Comparison of ENCODE assay signal across 11 cellular contexts in genomic region chr17:12022310-12022709, GRCh38. TPM values are rescaled to one million over a fixed set of nuclear protein-coding genes. Genes with fewer than 3 reads are reported as not detected.
DNase-seq lines count a peak whose midpoint lies in the region; ATAC-seq and TF ChIP-seq lines count a peak whose summit lies in the region.
"Had no signal": no experiment of that assay in that cellular context is flagged by ENCODE, and none has a peak within 500 bp of the region (broad histone marks: within the 10 kb centered on the region; RNA-seq: fewer than 3 reads in every experiment).

No MANE protein-coding gene starts in this region.

- H3K9ac ChIP-seq in mammary epithelial cell (ENCODE audit: insufficient read depth, low read length) = no peak overlapping the region

- POLR2A ChIA-PET in Caco-2 (lab: Charles Lee) = interaction anchor here (0.9 kb wide), 1 partner anchor 25 kb away, joined by 5 read pairs; the partner anchor contains the start of gene ZNF18

- no peak overlapping the region for H3K27ac Mint-ChIP-seq in Caco-2 (ENCODE audit: unreplicated experiment)
- H3K27ac Mint-ChIP-seq in nephron progenitor cell = no peak overlapping the region

- peak overlapping the region; percentile 23 for H3K27ac ChIP-seq in mammary epithelial cell (ENCODE audit: insufficient read depth, low read depth, low read length)

- intact Hi-C loops in Caco-2 (cut with micrococcal nuclease; ENCODE audit: unreplicated experiment) (no loop called here), mammary epithelial cell (cut with micrococcal nuclease) (loop anchor here (5.0 kb wide), 1 partner anchor 65 kb away; no protein-coding TSS in a partner anchor)

- dilution Hi-C loops in mammary epithelial cell (cut with HindIII; ENCODE audit: low sequenced_read_pairs) = no loop called here

- no peaks in the 10 kb centered on the region for H3K9me3 ChIP-seq in Caco-2
- no peaks in the 10 kb centered on the region for H3K9me3 ChIP-seq in mammary epithelial cell (replicated peaks; ENCODE audit: insufficient read depth, low read length)
- H3K9me3 ChIP-seq: heart right ventricle had no signal

- H3K36me3 ChIP-seq in Caco-2 (ENCODE audit: control insufficient read depth, insufficient read depth, low read length) (no peaks in the 10 kb centered on the region), mammary epithelial cell (ENCODE audit: insufficient read depth, low read length) (peaks cover 2% of the 10 kb centered on the region)

- H3K27me3 ChIP-seq in Caco-2 (replicated peaks; ENCODE audit: control insufficient read depth, insufficient read depth, low read length) (no peaks in the 10 kb centered on the region), mammary epithelial cell (ENCODE audit: insufficient read depth, low read length) (no peaks in the 10 kb centered on the region)
- H3K27me3 ChIP-seq: heart right ventricle had no signal

- peaks cover 3% of the 10 kb centered on the region for H4K20me1 ChIP-seq in mammary epithelial cell (ENCODE audit: insufficient read depth, low read length)

- H3K36me3 Mint-ChIP-seq in Caco-2 (ENCODE audit: insufficient read depth, unreplicated experiment) (no peaks in the 10 kb centered on the region), nephron progenitor cell (ENCODE audit: low read depth) (peaks cover 19% of the 10 kb centered on the region)

- H2AFZ ChIP-seq in mammary epithelial cell (ENCODE audit: low read depth, low read length) = no peak overlapping the region

- H3K4me3 Mint-ChIP-seq in Caco-2 (ENCODE audit: unreplicated experiment) (peak overlapping the region; percentile 66), nephron progenitor cell (peak overlapping the region; percentile 86)

- 0 out of 2 replicates have a peak, but pooled peaks cover 5% of the 10 kb centered on the region for H3K4me1 ChIP-seq in Caco-2
- H3K4me1 ChIP-seq in mammary epithelial cell (ENCODE audit: insufficient read depth, low read length) = peaks cover 42% of the 10 kb centered on the region

- 97% methylated on average over 2 of the region's 2 CpGs for WGBS in mammary epithelial cell (ENCODE audit: low coverage, missing lambda C conversion rate)

- in situ Hi-C loops in mammary epithelial cell (cut with MboI; ENCODE audit: low sequenced_read_pairs in 2 of 2) = no loop called here

- H3K4me1 Mint-ChIP-seq in Caco-2 (ENCODE audit: low read depth, unreplicated experiment) = no peaks in the 10 kb centered on the region
- peaks cover 30% of the 10 kb centered on the region for H3K4me1 Mint-ChIP-seq in nephron progenitor cell

- H3K9me3 Mint-ChIP-seq in Caco-2 (ENCODE audit: unreplicated experiment) (no peaks in the 10 kb centered on the region), nephron progenitor cell (no peaks in the 10 kb centered on the region)

- H3K79me2 ChIP-seq in mammary epithelial cell (ENCODE audit: insufficient read depth, low read length) = peaks cover 63% of the 10 kb centered on the region

- ATAC-seq in HG03045 (IDR thresholded peaks at IDR 0.05; ENCODE audit: unreplicated experiment) = no peak
- ATAC-seq in HG02938 (IDR thresholded peaks at IDR 0.05; ENCODE audit: unreplicated experiment) = no peak
- ATAC-seq: heart right ventricle had no signal

- no peak overlapping the region for H3K4me3 ChIP-seq in Caco-2 (ENCODE audit: low read depth, low read length)
- peak overlapping the region; percentile 64 for H3K4me3 ChIP-seq in LNCaP clone FGC (ENCODE audit: low read depth, low read length)
- peak overlapping the region; percentile 67 to 83 (median 72) for H3K4me3 ChIP-seq in mammary epithelial cell (replicated peaks in 1 of 3; ENCODE audit: insufficient read depth in 1 of 3, low read depth in 2 of 3, low read length in 3 of 3)

- no peak for TF ChIP-seq CTCF in Caco-2 (IDR thresholded peaks at IDR 0.05; ENCODE audit: insufficient read depth in 1 of 2, low read depth in 1 of 2, low read length in 1 of 2, severe bottlenecking in 1 of 2, unreplicated experiment in 1 of 2)
- no peak for TF ChIP-seq CTCF in LNCaP clone FGC (IDR thresholded peaks at IDR 0.05; ENCODE audit: control insufficient read depth, extremely low read depth, insufficient read depth)
- TF ChIP-seq CTCF in mammary epithelial cell (conservative IDR thresholded peaks at IDR 0.05 in 1 of 2, IDR thresholded peaks at IDR 0.05 in 1 of 2; ENCODE audit: extremely low read depth in 1 of 2, insufficient read depth in 1 of 2, low read depth in 1 of 2, low read length in 2 of 2) = no peak
- TF ChIP-seq CTCF in nephron progenitor cell (IDR thresholded peaks at IDR 0.05) = no peak

- BruUV-seq in Caco-2 (replicated peaks; lab: Mats Ljungman, UMichigan) = no TSS peak
- BruUV-seq in mammary epithelial cell (replicated peaks; lab: Mats Ljungman, UMichigan) = no TSS peak

- CTCF ChIA-PET in Caco-2 (lab: Charles Lee) = no interaction called here
- CTCF ChIA-PET in mammary epithelial cell (lab: Charles Lee; ENCODE audit: low non-redundant PET) = no interaction called here

- H3K4me2 ChIP-seq in mammary epithelial cell (ENCODE audit: insufficient read depth, low read depth, low read length) = peak overlapping the region; percentile 89

- H3K27me3 Mint-ChIP-seq in Caco-2 (ENCODE audit: insufficient read depth, unreplicated experiment) = no peaks in the 10 kb centered on the region
- peaks cover 18% of the 10 kb centered on the region for H3K27me3 Mint-ChIP-seq in nephron progenitor cell (ENCODE audit: low read depth, poor library complexity)

- DNase-seq in Caco-2 = no peak
- DNase-seq in LNCaP clone FGC (ENCODE audit: low read depth) = no peak
- no peak for DNase-seq in mammary epithelial cell
- DNase-seq in nephron progenitor cell = no peak
- no peak for DNase-seq in A172 (ENCODE audit: low spot score)
- DNase-seq in activated CD8-positive, alpha-beta memory T cell treated with anti-CD3 and anti-CD28 coated beads, Interleukin-2, amount 50 U/mL, for 4 hours = no peak
- DNase-seq: heart right ventricle, NCI-H2171, T-helper 9 cell had no signal

RNA-seq across cellular contexts. Expression of gene MAP2K4, which starts 1.6 kb away (rescaled TPM):
- total RNA-seq in Caco-2 (2022) (20.7 and 20.9 TPM in 2 replicates), mammary epithelial cell (10 to 100 TPM; 36.2 to 42.2 TPM)
- polyA plus RNA-seq in mammary epithelial cell = 23.3 TPM
- 25.6 TPM for polyA minus RNA-seq in mammary epithelial cell
- total RNA-seq in A172 (2014; rRNA removed; shearing (Covaris generic)) = 49.0 and 62.7 TPM in 2 replicates

RNA-seq across cellular contexts. Expression of gene ZNF18, which starts 25.0 kb away (rescaled TPM):
- 4.3 and 4.4 TPM in 2 replicates for total RNA-seq in Caco-2 (2022)
- 1 to 10 TPM; 7.4 to 9.7 TPM for total RNA-seq in mammary epithelial cell
- polyA plus RNA-seq in mammary epithelial cell = 3.8 TPM
- polyA minus RNA-seq in mammary epithelial cell = 18.9 TPM
- 9.8 and 10.5 TPM in 2 replicates for total RNA-seq in A172 (2014; rRNA removed; shearing (Covaris generic))
